ENCODE assay signal across 15 cellular contexts in the genomic region with DNA sequence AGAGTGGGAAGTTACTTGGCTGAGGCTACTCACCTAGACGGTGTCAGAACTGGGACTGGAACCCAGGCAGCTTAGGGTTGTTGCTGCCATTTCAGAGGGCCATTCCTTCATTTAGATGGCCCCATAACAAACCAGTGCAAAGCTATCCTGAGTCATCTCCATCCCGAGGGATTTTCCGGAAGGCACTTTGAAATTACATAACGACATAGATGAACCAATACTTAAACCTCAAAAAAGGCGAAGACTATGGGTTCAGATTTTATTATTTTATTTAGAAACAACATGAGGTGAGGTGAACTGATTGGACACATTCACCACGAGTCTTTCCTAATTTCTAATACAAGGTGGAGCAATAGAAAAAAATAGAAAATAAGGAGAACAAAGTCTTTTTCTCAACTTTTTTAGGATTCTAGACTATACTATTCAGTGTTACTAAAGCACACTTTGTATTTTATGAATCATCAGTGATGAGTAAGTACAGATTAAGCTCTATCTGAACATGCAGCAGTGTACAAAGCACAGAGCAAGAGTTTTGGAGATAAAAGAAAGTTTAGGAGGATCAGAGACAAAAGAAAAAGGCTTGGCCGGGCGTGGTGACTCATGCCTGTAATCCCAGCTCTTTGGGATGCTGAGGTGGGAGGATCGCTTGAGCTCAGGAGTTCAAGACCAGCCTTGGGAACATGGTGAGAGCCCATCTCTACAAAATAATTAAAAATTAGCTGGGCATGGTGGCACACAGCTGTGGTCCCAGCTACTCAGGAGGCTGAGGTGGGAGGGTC.
DNase-seq lines count a peak whose midpoint lies in the region; ATAC-seq and TF ChIP-seq lines count a peak whose summit lies in the region.
"Had no signal": no experiment of that assay in that cellular context is flagged by ENCODE, and none has a peak within 500 bp of the region (broad histone marks: within the 10 kb centered on the region; RNA-seq: fewer than 3 reads in every experiment).

No MANE protein-coding gene starts in this region.

- peaks cover 0 to 7% (median 0%) of the 10 kb centered on the region in 4 donors for H3K4me1 ChIP-seq in Peyer's patch

- H3K27me3 ChIP-seq in Peyer's patch, result no peaks in the 10 kb centered on the region

- no peaks in the 10 kb centered on the region for H3K9me3 ChIP-seq in Peyer's patch

- no peak overlapping the region for H3K27ac ChIP-seq in Peyer's patch
- H3K27ac ChIP-seq: KMS-11 had no signal

- CTCF ChIA-PET in activated CD4-positive, alpha-beta T cell treated with anti-CD3 and anti-CD28 coated beads for 36 hours (lab: Charles Lee), result interaction anchor here (0.7 kb wide), 1 partner anchor 22 kb away, joined by 3 read pairs; no protein-coding TSS in a partner anchor

- H3K36me3 ChIP-seq in Peyer's patch, result no peaks in the 10 kb centered on the region

- H3K27me3 Mint-ChIP-seq in activated CD4-positive, alpha-beta T cell treated with anti-CD3 and anti-CD28 coated beads for 36 hours, result no peaks in the 10 kb centered on the region
- H3K27me3 Mint-ChIP-seq in activated CD4-positive, alpha-beta T cell treated with anti-CD3 and anti-CD28 coated beads, Interleukin-2, amount 10 ng/mL, durations not matched to agents 24 days and 14 days, result no peaks in the 10 kb centered on the region
- H3K27me3 Mint-ChIP-seq in T-helper 2 cell treated with Interferon-gamma antibody and Interleukin-4, amounts not matched to agents 5 μg/mL and 100 μg/mL, for 36 hours (ENCODE audit: low read depth), result no peaks in the 10 kb centered on the region

- no peak for TF ChIP-seq POLR2A in Peyer's patch (IDR thresholded peaks at IDR 0.05)

- TF ChIP-seq CTCF in fibroblast of pulmonary artery (IDR thresholded peaks at IDR 0.05; ENCODE audit: low read length, missing control alignments) (no peak), Peyer's patch (IDR thresholded peaks at IDR 0.05) (no peak)

- ATAC-seq in activated CD4-positive, alpha-beta T cell treated with anti-CD3 and anti-CD28 coated beads for 36 hours, result peak; percentile 86
- peak; percentile 53 for ATAC-seq in stimulated activated effector memory CD8-positive, alpha-beta T cell treated with anti-CD3 and anti-CD28 coated beads, Interleukin-12 subunit alpha, Interleukin-12 subunit beta, amount 100 ng/mL, for 72 hours
- ATAC-seq: left ventricle myocardium superior had no signal

- POLR2A ChIA-PET in activated CD4-positive, alpha-beta T cell treated with anti-CD3 and anti-CD28 coated beads for 36 hours (lab: Charles Lee), result no interaction called here

- peak; percentile 17 for DNase-seq in activated CD4-positive, alpha-beta T cell treated with anti-CD3 and anti-CD28 coated beads for 36 hours
- DNase-seq in activated CD4-positive, alpha-beta T cell treated with anti-CD3 and anti-CD28 coated beads, Interleukin-2, amount 10 ng/mL, durations not matched to agents 24 days and 14 days, result no peak
- DNase-seq in SW480 (ENCODE audit: low spot score) (peak; percentile 31), fibroblast of pulmonary artery (ENCODE audit: low read depth) (peak; percentile 90), NCI-H146 (lab: John Stamatoyannopoulos, UW) (no peak), Peyer's patch (no peak)
- no peak for DNase-seq in stimulated activated effector memory CD8-positive, alpha-beta T cell treated with anti-CD3 and anti-CD28 coated beads, Interleukin-12 subunit alpha, Interleukin-12 subunit beta, amount 100 ng/mL, for 72 hours (ENCODE audit: low spot score in 2 of 2)
- no peak for DNase-seq in T-helper 2 cell treated with Interferon-gamma antibody and Interleukin-4, amounts not matched to agents 5 μg/mL and 100 μg/mL, for 36 hours (ENCODE audit: low spot score)
- DNase-seq: 8988T; activated T-cell treated with anti-CD3 and anti-CD28 coated beads, Interleukin-2, amount 50 U/mL, for 1 hour; GDM1; left ventricle myocardium superior; NCI-H526; right cardiac atrium had no signal

- peaks cover 6% of the 10 kb centered on the region for H3K9me3 Mint-ChIP-seq in activated CD4-positive, alpha-beta T cell treated with anti-CD3 and anti-CD28 coated beads for 36 hours (ENCODE audit: low read depth)
- H3K9me3 Mint-ChIP-seq in activated CD4-positive, alpha-beta T cell treated with anti-CD3 and anti-CD28 coated beads, Interleukin-2, amount 10 ng/mL, durations not matched to agents 24 days and 14 days, result peaks cover 2% of the 10 kb centered on the region
- H3K9me3 Mint-ChIP-seq in stimulated activated effector memory CD8-positive, alpha-beta T cell treated with anti-CD3 and anti-CD28 coated beads, Interleukin-12 subunit alpha, Interleukin-12 subunit beta, amount 100 ng/mL, for 72 hours, result peaks cover under 1% of the 10 kb centered on the region
- peaks cover 14% of the 10 kb centered on the region for H3K9me3 Mint-ChIP-seq in T-helper 2 cell treated with Interferon-gamma antibody and Interleukin-4, amounts not matched to agents 5 μg/mL and 100 μg/mL, for 36 hours

- no peak overlapping the region for H3K4me3 Mint-ChIP-seq in activated CD4-positive, alpha-beta T cell treated with anti-CD3 and anti-CD28 coated beads for 36 hours
- no peak overlapping the region for H3K4me3 Mint-ChIP-seq in activated CD4-positive, alpha-beta T cell treated with anti-CD3 and anti-CD28 coated beads, Interleukin-2, amount 10 ng/mL, durations not matched to agents 24 days and 14 days
- no peak overlapping the region for H3K4me3 Mint-ChIP-seq in stimulated activated effector memory CD8-positive, alpha-beta T cell treated with anti-CD3 and anti-CD28 coated beads, Interleukin-12 subunit alpha, Interleukin-12 subunit beta, amount 100 ng/mL, for 72 hours
- no peak overlapping the region for H3K4me3 Mint-ChIP-seq in T-helper 2 cell treated with Interferon-gamma antibody and Interleukin-4, amounts not matched to agents 5 μg/mL and 100 μg/mL, for 36 hours

- H3K4me1 Mint-ChIP-seq in activated CD4-positive, alpha-beta T cell treated with anti-CD3 and anti-CD28 coated beads for 36 hours, result peaks cover 31% of the 10 kb centered on the region
- H3K4me1 Mint-ChIP-seq in activated CD4-positive, alpha-beta T cell treated with anti-CD3 and anti-CD28 coated beads, Interleukin-2, amount 10 ng/mL, durations not matched to agents 24 days and 14 days, result peaks cover 2% of the 10 kb centered on the region
- H3K4me1 Mint-ChIP-seq in stimulated activated effector memory CD8-positive, alpha-beta T cell treated with anti-CD3 and anti-CD28 coated beads, Interleukin-12 subunit alpha, Interleukin-12 subunit beta, amount 100 ng/mL, for 72 hours, result peaks cover 6% of the 10 kb centered on the region
- H3K4me1 Mint-ChIP-seq in T-helper 2 cell treated with Interferon-gamma antibody and Interleukin-4, amounts not matched to agents 5 μg/mL and 100 μg/mL, for 36 hours (ENCODE audit: low read depth), result peaks cover 3% of the 10 kb centered on the region

- intact Hi-C loops in activated CD4-positive, alpha-beta T cell treated with anti-CD3 and anti-CD28 coated beads for 36 hours (cut with DNase I, micrococcal nuclease), result no loop called here
- intact Hi-C loops in activated CD4-positive, alpha-beta T cell treated with anti-CD3 and anti-CD28 coated beads, Interleukin-2, amount 10 ng/mL, durations not matched to agents 24 days and 14 days (cut with micrococcal nuclease), result no loop called here

- peaks cover 19% of the 10 kb centered on the region for H3K36me3 Mint-ChIP-seq in activated CD4-positive, alpha-beta T cell treated with anti-CD3 and anti-CD28 coated beads for 36 hours (ENCODE audit: low read depth)
- peaks cover 3% of the 10 kb centered on the region for H3K36me3 Mint-ChIP-seq in activated CD4-positive, alpha-beta T cell treated with anti-CD3 and anti-CD28 coated beads, Interleukin-2, amount 10 ng/mL, durations not matched to agents 24 days and 14 days (ENCODE audit: low read depth)
- H3K36me3 Mint-ChIP-seq in stimulated activated effector memory CD8-positive, alpha-beta T cell treated with anti-CD3 and anti-CD28 coated beads, Interleukin-12 subunit alpha, Interleukin-12 subunit beta, amount 100 ng/mL, for 72 hours, result no peaks in the 10 kb centered on the region
- H3K36me3 Mint-ChIP-seq in T-helper 2 cell treated with Interferon-gamma antibody and Interleukin-4, amounts not matched to agents 5 μg/mL and 100 μg/mL, for 36 hours (ENCODE audit: low read depth), result peaks cover 1% of the 10 kb centered on the region

- H3K4me3 ChIP-seq in fibroblast of pulmonary artery (replicated peaks; ENCODE audit: low read depth, low read length) (no peak overlapping the region), Peyer's patch (no peak overlapping the region)

- peak overlapping the region; percentile 9 for H3K27ac Mint-ChIP-seq in activated CD4-positive, alpha-beta T cell treated with anti-CD3 and anti-CD28 coated beads for 36 hours
- no peak overlapping the region for H3K27ac Mint-ChIP-seq in activated CD4-positive, alpha-beta T cell treated with anti-CD3 and anti-CD28 coated beads, Interleukin-2, amount 10 ng/mL, durations not matched to agents 24 days and 14 days
- H3K27ac Mint-ChIP-seq in stimulated activated effector memory CD8-positive, alpha-beta T cell treated with anti-CD3 and anti-CD28 coated beads, Interleukin-12 subunit alpha, Interleukin-12 subunit beta, amount 100 ng/mL, for 72 hours, result no peak overlapping the region
- no peak overlapping the region for H3K27ac Mint-ChIP-seq in T-helper 2 cell treated with Interferon-gamma antibody and Interleukin-4, amounts not matched to agents 5 μg/mL and 100 μg/mL, for 36 hours

Comparison
In these comparisons a context has a peak if more than half of its experiments do, and no peak if none do; other contexts are left out.
1. DNase-seq: peak in activated CD4-positive, alpha-beta T cell treated with anti-CD3 and anti-CD28 coated beads for 36 hours (single experiment), SW480 (single experiment) and fibroblast of pulmonary artery (single experiment); none in activated CD4-positive, alpha-beta T cell treated with anti-CD3 and anti-CD28 coated beads, Interleukin-2, amount 10 ng/mL, durations not matched to agents 24 days and 14 days (single experiment), stimulated activated effector memory CD8-positive, alpha-beta T cell treated with anti-CD3 and anti-CD28 coated beads, Interleukin-12 subunit alpha, Interleukin-12 subunit beta, amount 100 ng/mL, for 72 hours (0 of 2), T-helper 2 cell treated with Interferon-gamma antibody and Interleukin-4, amounts not matched to agents 5 μg/mL and 100 μg/mL, for 36 hours (single experiment), NCI-H146 (single experiment) and Peyer's patch (0 of 3).